ENCODE assay signal across 12 cellular contexts in the genomic region with DNA sequence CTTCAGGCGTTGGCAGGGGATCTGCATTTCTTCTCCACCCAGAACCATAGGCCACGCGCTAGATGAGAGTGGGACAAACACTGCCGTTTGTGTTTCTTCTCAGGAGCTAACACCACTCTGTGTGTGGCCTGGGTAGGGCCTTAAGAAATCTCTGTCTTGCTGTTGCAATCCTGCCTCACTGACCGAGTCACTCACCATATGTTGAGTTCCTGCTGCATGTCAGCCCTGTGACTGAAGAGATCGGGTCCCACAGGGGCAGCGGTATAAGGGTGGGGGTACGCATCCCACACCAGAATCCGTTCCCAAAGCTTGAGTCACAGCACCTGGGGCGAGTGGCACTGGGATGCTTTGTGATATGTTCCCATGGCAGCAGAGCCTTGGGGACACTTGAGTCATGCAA.
DNase-seq lines count a peak whose midpoint lies in the region; ATAC-seq and TF ChIP-seq lines count a peak whose summit lies in the region.
"Had no signal": no experiment of that assay in that cellular context is flagged by ENCODE, and none has a peak within 500 bp of the region (broad histone marks: within the 10 kb centered on the region; RNA-seq: fewer than 3 reads in every experiment).

No MANE protein-coding gene starts in this region.

- no peak overlapping the region for H3K4me3 ChIP-seq in mucosa of descending colon
- H3K4me3 ChIP-seq: uterus had no signal

- ATAC-seq in mucosa of descending colon (peak; percentile 35), HG02840 (IDR thresholded peaks at IDR 0.05; ENCODE audit: low FRiP score, unreplicated experiment) (no peak)
- ATAC-seq: foreskin keratinocyte had no signal

- TF ChIP-seq CTCF in mucosa of descending colon (IDR thresholded peaks at IDR 0.05), result no peak

- H3K4me1 ChIP-seq in mucosa of descending colon (ENCODE audit: low read depth), result no peaks in the 10 kb centered on the region
- H3K4me1 ChIP-seq: foreskin keratinocyte, uterus had no signal

- H3K9me3 ChIP-seq in mucosa of descending colon, result no peaks in the 10 kb centered on the region
- H3K9me3 ChIP-seq: uterus had no signal

- peak; percentile 57 for DNase-seq in AG08396 (ENCODE audit: low spot score)
- peak; percentile 78 for DNase-seq in MV-4-11 (lab: John Stamatoyannopoulos, UW)
- peak; percentile 74 for DNase-seq in epidermal melanocyte (ENCODE audit: insufficient read length, low spot score)
- no peak for DNase-seq in mucosa of descending colon
- DNase-seq in cerebellum (ENCODE audit: low spot score), result no peak
- DNase-seq in COR-L47 (lab: John Stamatoyannopoulos, UW), result no peak
- DNase-seq in stimulated activated naive CD4-positive, alpha-beta T cell (lab: John Stamatoyannopoulos, UW), result no peak
- DNase-seq: activated naive CD4-positive, alpha-beta T cell; foreskin keratinocyte; NCI-H2171; uterus had no signal

- intact Hi-C loops in mucosa of descending colon (cut with DNase I, micrococcal nuclease), result no loop called here

- no peaks in the 10 kb centered on the region for H3K36me3 ChIP-seq in mucosa of descending colon (ENCODE audit: low read depth)
- H3K36me3 ChIP-seq: uterus had no signal

Comparison
In these comparisons a context has a peak if more than half of its experiments do, and no peak if none do; other contexts are left out.
1. DNase-seq: peak in AG08396 (single experiment), MV-4-11 (single experiment) and epidermal melanocyte (single experiment); none in mucosa of descending colon (0 of 3), cerebellum (single experiment), COR-L47 (single experiment) and stimulated activated naive CD4-positive, alpha-beta T cell (0 of 6).